In genomic region chr3:191958980-191959671, GRCh38 we compare ENCODE assay signal across 10 cellular contexts.
DNase-seq lines count a peak whose midpoint lies in the region; ATAC-seq and TF ChIP-seq lines count a peak whose summit lies in the region.
"Had no signal": no experiment of that assay in that cellular context is flagged by ENCODE, and none has a peak within 500 bp of the region (broad histone marks: within the 10 kb centered on the region; RNA-seq: fewer than 3 reads in every experiment).

No MANE protein-coding gene starts in this region.

- DNase-seq in posterior vena cava (ENCODE audit: low spot score) (no peak), NCI-H1105 treated with DMSO at 0.1 percent for 48 hours (lab: John Stamatoyannopoulos, UW) (no peak)
- DNase-seq in stimulated activated CD4-positive, alpha-beta T cell treated with anti-CD3 and anti-CD28 coated beads, Interleukin-15, amount 100 ng/mL, for 24 hours: no peak
- DNase-seq in effector memory CD8-positive, alpha-beta T cell: no peak
- DNase-seq: activated CD4-positive, alpha-beta T cell treated with anti-CD3 and anti-CD28 coated beads for 4 hours; amniotic stem cell had no signal

- H3K27ac ChIP-seq in DOHH2 (ENCODE audit: low read depth, low read length): no peak overlapping the region
- H3K27ac ChIP-seq in OCI-LY3 (ENCODE audit: low read length): no peak overlapping the region

- peaks cover 2 to 8% of the 10 kb centered on the region in 2 donors for H3K9me3 Mint-ChIP-seq in effector memory CD8-positive, alpha-beta T cell

- H4K20me1 ChIP-seq in DOHH2 (ENCODE audit: control insufficient read depth, insufficient read depth, low read depth, low read length): no peaks in the 10 kb centered on the region
- H4K20me1 ChIP-seq in OCI-LY3 (ENCODE audit: insufficient read depth, low read length): no peaks in the 10 kb centered on the region

- ATAC-seq in GM19463 (IDR thresholded peaks at IDR 0.05; ENCODE audit: unreplicated experiment): peak; percentile 56
- ATAC-seq in HG02981 (IDR thresholded peaks at IDR 0.05; ENCODE audit: unreplicated experiment): peak; percentile 57
- ATAC-seq in effector memory CD8-positive, alpha-beta T cell (replicated peaks): no peak

- H3K27me3 ChIP-seq in DOHH2 (ENCODE audit: control insufficient read depth, low read length) (no peaks in the 10 kb centered on the region), OCI-LY3 (ENCODE audit: low read depth, low read length) (no peaks in the 10 kb centered on the region)

- H3K4me3 Mint-ChIP-seq in effector memory CD8-positive, alpha-beta T cell: no peak overlapping the region

- no peaks in the 10 kb centered on the region for H3K27me3 Mint-ChIP-seq in effector memory CD8-positive, alpha-beta T cell

- H3F3A ChIP-seq in DOHH2 (ENCODE audit: control insufficient read depth, insufficient read depth): no peaks in the 10 kb centered on the region

- H2AFZ ChIP-seq in OCI-LY3 (ENCODE audit: low read depth, low read length): peak overlapping the region; percentile 76

- no peak for TF ChIP-seq CTCF in DOHH2 (IDR thresholded peaks at IDR 0.05; ENCODE audit: low read depth, low read length, poor library complexity, severe bottlenecking)
- no peak for TF ChIP-seq CTCF in OCI-LY3 (IDR thresholded peaks at IDR 0.05; ENCODE audit: low read depth, low read length)

- H3K36me3 ChIP-seq in DOHH2 (ENCODE audit: control insufficient read depth, low read length): no peaks in the 10 kb centered on the region
- no peaks in the 10 kb centered on the region for H3K36me3 ChIP-seq in OCI-LY3 (replicated peaks; ENCODE audit: low read depth, low read length)

- H3K9me2 ChIP-seq in DOHH2 (replicated peaks; ENCODE audit: control insufficient read depth, low read length): no peaks in the 10 kb centered on the region

- H3K9ac ChIP-seq in OCI-LY3 (ENCODE audit: low read length): no peak overlapping the region

- H3K27ac Mint-ChIP-seq in effector memory CD8-positive, alpha-beta T cell: no peak overlapping the region

- H3K9me3 ChIP-seq in DOHH2 (ENCODE audit: control insufficient read depth, insufficient read depth, low read length) (no peaks in the 10 kb centered on the region), OCI-LY3 (ENCODE audit: insufficient read depth, low read length) (no peaks in the 10 kb centered on the region)

- no peaks in the 10 kb centered on the region for H3K36me3 Mint-ChIP-seq in effector memory CD8-positive, alpha-beta T cell (ENCODE audit: insufficient read depth)

- H3K4me2 ChIP-seq in DOHH2 (ENCODE audit: low read length) (peak overlapping the region; percentile 18), OCI-LY3 (ENCODE audit: low read length) (peak overlapping the region; percentile 8; the same call in 1 of the 2 replicates)

- no peaks in the 10 kb centered on the region for H3K4me1 Mint-ChIP-seq in effector memory CD8-positive, alpha-beta T cell (ENCODE audit: low read depth in 2 of 2)

- H3K4me3 ChIP-seq in DOHH2 (ENCODE audit: low read length) (peak overlapping the region; percentile 29), OCI-LY3 (ENCODE audit: low read length) (no peak overlapping the region)

- intact Hi-C loops in posterior vena cava (cut with DNase I): no loop called here

- H3K4me1 ChIP-seq in DOHH2 (ENCODE audit: control insufficient read depth, low read length) (peaks cover 34% of the 10 kb centered on the region), OCI-LY3 (ENCODE audit: low read length) (peaks cover 25% of the 10 kb centered on the region)

- no peaks in the 10 kb centered on the region for H3K79me2 ChIP-seq in DOHH2 (ENCODE audit: control insufficient read depth, low read length)
- no peaks in the 10 kb centered on the region for H3K79me2 ChIP-seq in OCI-LY3 (ENCODE audit: low read length)
